ENCODE assay signal across 1 cellular context in genomic region chr19:3671680-3672574, GRCh38.
TF ChIP-seq lines count a peak whose summit lies in the region.

No MANE protein-coding gene starts in this region.

TF ChIP-seq in IMR-90, 13 proteins besides CTCF, POLR2A, EP300 and RAD21:
- peak; percentile 38; the same call in 1 of the 2 replicates for TF ChIP-seq MAZ (IDR thresholded peaks at IDR 0.05; ENCODE audit: borderline replicate concordance, low read depth, low read length)
- TF ChIP-seq ELK1 (IDR thresholded peaks at IDR 0.05; ENCODE audit: borderline replicate concordance, low read depth, low read length), result no peak
TF ChIP-seq in IMR-90: peak in this region for 1.
